Comparison of ENCODE assay signal across 15 cellular contexts in the genomic region with DNA sequence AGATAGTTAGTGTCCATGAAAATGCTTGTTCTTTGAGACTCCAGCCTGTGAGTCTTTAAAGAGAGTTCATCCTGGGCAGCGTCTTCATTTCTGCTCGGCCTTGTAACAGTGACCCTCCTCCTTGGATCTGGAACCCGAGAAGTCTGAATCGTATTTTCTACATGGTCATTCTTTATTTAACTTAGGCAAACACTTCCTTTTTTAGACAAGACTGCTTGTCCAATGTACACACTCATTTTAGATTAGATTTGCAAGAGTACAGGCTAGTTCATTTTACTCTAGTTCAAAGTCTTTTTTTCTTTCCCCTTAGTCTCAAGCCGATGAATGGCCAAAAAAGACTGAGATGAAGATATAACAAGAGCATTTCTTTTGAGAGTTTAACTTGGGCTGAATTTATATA.
DNase-seq lines count a peak whose midpoint lies in the region; ATAC-seq and TF ChIP-seq lines count a peak whose summit lies in the region.
"Had no signal": no experiment of that assay in that cellular context is flagged by ENCODE, and none has a peak within 500 bp of the region (broad histone marks: within the 10 kb centered on the region; RNA-seq: fewer than 3 reads in every experiment).

No MANE protein-coding gene starts in this region.

- H3K4me1 Mint-ChIP-seq in CD8-positive, alpha-beta T cell (ENCODE audit: low read depth) = peaks cover 28% of the 10 kb centered on the region
- H3K4me1 Mint-ChIP-seq in neural progenitor cell = peaks cover 3% of the 10 kb centered on the region
- peaks cover 18% of the 10 kb centered on the region for H3K4me1 Mint-ChIP-seq in stimulated activated naive CD8-positive, alpha-beta T cell treated with anti-CD3 and anti-CD28 coated beads, Interleukin-15, amount 100 ng/mL, for 72 hours
- H3K4me1 Mint-ChIP-seq: CD4-positive, CD25-positive, alpha-beta regulatory T cell had no signal

- H3K4me2 ChIP-seq in Karpas-422 (ENCODE audit: low read depth, low read length, poor library complexity, severe bottlenecking) (peak overlapping the region; percentile 45), neural progenitor cell (no peak overlapping the region)

- 19 to 33% methylated on average over 5 of the region's 5 CpGs for whole genome bisulfite sequencing in body of pancreas, 2 donors

- H3F3A ChIP-seq in neural progenitor cell (ENCODE audit: low read depth) = no peaks in the 10 kb centered on the region

- H2AFZ ChIP-seq in Karpas-422 (ENCODE audit: low read length) (no peak overlapping the region), neural progenitor cell (replicated peaks) (no peak overlapping the region)

- no peaks in the 10 kb centered on the region for H3K36me3 Mint-ChIP-seq in CD8-positive, alpha-beta T cell
- H3K36me3 Mint-ChIP-seq in neural progenitor cell = no peaks in the 10 kb centered on the region
- H3K36me3 Mint-ChIP-seq: CD4-positive, CD25-positive, alpha-beta regulatory T cell; WTC11 had no signal

- H3K79me2 ChIP-seq in Karpas-422 (ENCODE audit: low read length) = no peaks in the 10 kb centered on the region
- H3K79me2 ChIP-seq in neural progenitor cell (ENCODE audit: low read depth) = no peaks in the 10 kb centered on the region

- no peak overlapping the region for H3K4me3 Mint-ChIP-seq in CD8-positive, alpha-beta T cell
- no peak overlapping the region for H3K4me3 Mint-ChIP-seq in neural progenitor cell
- no peak overlapping the region for H3K4me3 Mint-ChIP-seq in stimulated activated naive CD8-positive, alpha-beta T cell treated with anti-CD3 and anti-CD28 coated beads, Interleukin-15, amount 100 ng/mL, for 72 hours
- H3K4me3 Mint-ChIP-seq: CD4-positive, CD25-positive, alpha-beta regulatory T cell; WTC11 had no signal

- H4K20me1 ChIP-seq in Karpas-422 (ENCODE audit: insufficient read depth, low read depth, low read length) = no peaks in the 10 kb centered on the region
- H4K20me1 ChIP-seq in neural progenitor cell (ENCODE audit: low read depth) = no peaks in the 10 kb centered on the region

- CTCF ChIA-PET in CD8-positive, alpha-beta T cell (lab: Charles Lee) = no interaction called here

- H3K27me3 ChIP-seq in Karpas-422 (ENCODE audit: low read length) = no peaks in the 10 kb centered on the region
- no peaks in the 10 kb centered on the region for H3K27me3 ChIP-seq in body of pancreas
- no peaks in the 10 kb centered on the region for H3K27me3 ChIP-seq in CD8-positive, alpha-beta T cell (ENCODE audit: insufficient read depth, low read length)
- no peaks in the 10 kb centered on the region for H3K27me3 ChIP-seq in neural progenitor cell
- H3K27me3 ChIP-seq: gastroesophageal sphincter had no signal

- H3K27ac Mint-ChIP-seq in CD8-positive, alpha-beta T cell = no peak overlapping the region
- no peak overlapping the region for H3K27ac Mint-ChIP-seq in neural progenitor cell
- H3K27ac Mint-ChIP-seq in stimulated activated naive CD8-positive, alpha-beta T cell treated with anti-CD3 and anti-CD28 coated beads, Interleukin-15, amount 100 ng/mL, for 72 hours = no peak overlapping the region
- H3K27ac Mint-ChIP-seq: CD4-positive, CD25-positive, alpha-beta regulatory T cell; WTC11 had no signal

- H3K4me1 ChIP-seq in Karpas-422 (ENCODE audit: low read length) = peaks cover 42% of the 10 kb centered on the region
- peaks cover 51% of the 10 kb centered on the region for H3K4me1 ChIP-seq in body of pancreas
- H3K4me1 ChIP-seq in mucosa of descending colon (ENCODE audit: low read depth) = peaks cover 24% of the 10 kb centered on the region
- no peaks in the 10 kb centered on the region for H3K4me1 ChIP-seq in CD8-positive, alpha-beta T cell (ENCODE audit: insufficient read depth, low read length)
- no peaks in the 10 kb centered on the region for H3K4me1 ChIP-seq in neural progenitor cell

- H3K36me3 ChIP-seq in Karpas-422 (ENCODE audit: insufficient read depth, low read length) (no peaks in the 10 kb centered on the region), body of pancreas (replicated peaks in 1 of 2; ENCODE audit: insufficient read depth in 1 of 2, low read depth in 2 of 2) (no peaks in the 10 kb centered on the region), mucosa of descending colon (ENCODE audit: low read depth) (no peaks in the 10 kb centered on the region), neural progenitor cell (no peaks in the 10 kb centered on the region)
- no peaks in the 10 kb centered on the region for H3K36me3 ChIP-seq in CD8-positive, alpha-beta T cell (ENCODE audit: insufficient read depth, low read length)
- H3K36me3 ChIP-seq: gastroesophageal sphincter, tibial artery had no signal

- H3K27me3 Mint-ChIP-seq in CD8-positive, alpha-beta T cell (ENCODE audit: low read depth) = no peaks in the 10 kb centered on the region
- peaks cover 3% of the 10 kb centered on the region for H3K27me3 Mint-ChIP-seq in neural progenitor cell (ENCODE audit: insufficient read depth, low read depth)
- peaks cover 32% of the 10 kb centered on the region for H3K27me3 Mint-ChIP-seq in stimulated activated naive CD8-positive, alpha-beta T cell treated with anti-CD3 and anti-CD28 coated beads, Interleukin-15, amount 100 ng/mL, for 72 hours

- POLR2A ChIA-PET in CD8-positive, alpha-beta T cell (lab: Charles Lee) = no interaction called here

- no peaks in the 10 kb centered on the region for H3K9me2 ChIP-seq in Karpas-422 (replicated peaks; ENCODE audit: insufficient read depth, low read length)

- no peaks in the 10 kb centered on the region for H3K9me3 Mint-ChIP-seq in CD8-positive, alpha-beta T cell
- H3K9me3 Mint-ChIP-seq in neural progenitor cell = peaks cover 5% of the 10 kb centered on the region
- peaks cover 14 to 18% of the 10 kb centered on the region in 2 donors for H3K9me3 Mint-ChIP-seq in stimulated activated naive CD8-positive, alpha-beta T cell treated with anti-CD3 and anti-CD28 coated beads, Interleukin-15, amount 100 ng/mL, for 72 hours

- ATAC-seq in body of pancreas = peak; percentile 79
- ATAC-seq in mucosa of descending colon = peak; percentile 61
- ATAC-seq in CD8-positive, alpha-beta T cell = no peak
- no peak for ATAC-seq in GM18498 (IDR thresholded peaks at IDR 0.05; ENCODE audit: unreplicated experiment)
- no peak for ATAC-seq in stimulated activated naive CD8-positive, alpha-beta T cell treated with anti-CD3 and anti-CD28 coated beads, Interleukin-15, amount 100 ng/mL, for 72 hours
- ATAC-seq: WTC11 had no signal

- H3K9me3 ChIP-seq in Karpas-422 (ENCODE audit: low read length) = no peaks in the 10 kb centered on the region
- H3K9me3 ChIP-seq in body of pancreas = no peaks in the 10 kb centered on the region
- H3K9me3 ChIP-seq in mucosa of descending colon = no peaks in the 10 kb centered on the region
- no peaks in the 10 kb centered on the region for H3K9me3 ChIP-seq in CD8-positive, alpha-beta T cell (ENCODE audit: low read length)
- no peaks in the 10 kb centered on the region for H3K9me3 ChIP-seq in neural progenitor cell (ENCODE audit: low read depth)
- H3K9me3 ChIP-seq: gastroesophageal sphincter, tibial artery had no signal

- TF ChIP-seq CTCF in body of pancreas (IDR thresholded peaks at IDR 0.05) = no peak
- TF ChIP-seq CTCF in mucosa of descending colon (IDR thresholded peaks at IDR 0.05) = no peak
- TF ChIP-seq CTCF in CD8-positive, alpha-beta T cell (IDR thresholded peaks at IDR 0.05) = no peak
- no peak for TF ChIP-seq CTCF in neural progenitor cell (IDR thresholded peaks at IDR 0.05)

- H3K27ac ChIP-seq in Karpas-422 (ENCODE audit: low read length) (peak overlapping the region; percentile 66), body of pancreas (peak overlapping the region; percentile 60 to 69 (median 62)), neural progenitor cell (no peak overlapping the region)
- no peak overlapping the region for H3K27ac ChIP-seq in CD8-positive, alpha-beta T cell (ENCODE audit: low read depth, low read length)
- H3K27ac ChIP-seq: gastroesophageal sphincter, tibial artery had no signal

- DNase-seq in DMS 273 treated with DMSO at 0.1 percent for 48 hours (lab: John Stamatoyannopoulos, UW) = peak; percentile 82
- peak; percentile 63 for DNase-seq in Karpas-422
- DNase-seq in body of pancreas = no peak
- DNase-seq in mucosa of descending colon = peak in 1 of 3 donors; percentile 38
- DNase-seq in CD8-positive, alpha-beta T cell = no peak
- DNase-seq in neural progenitor cell (ENCODE audit: low spot score) = no peak
- no peak for DNase-seq in stimulated activated naive CD8-positive, alpha-beta T cell treated with anti-CD3 and anti-CD28 coated beads, Interleukin-15, amount 100 ng/mL, for 72 hours
- DNase-seq: CD4-positive, CD25-positive, alpha-beta regulatory T cell; EL; mesenchymal stem cell; stimulated activated CD4-positive, alpha-beta T cell treated with anti-CD3 and anti-CD28 coated beads, Interleukin-4, amount 100 ng/mL, for 4 hours; tibial artery had no signal

- intact Hi-C loops in body of pancreas (cut with DNase I) (no loop called here), mucosa of descending colon (cut with DNase I, micrococcal nuclease) (no loop called here)
- intact Hi-C loops in CD8-positive, alpha-beta T cell (cut with DNase I, micrococcal nuclease) = no loop called here

- TF ChIP-seq POLR2A in body of pancreas (IDR thresholded peaks at IDR 0.05) = no peak

- H3K9ac ChIP-seq in Karpas-422 (ENCODE audit: low read length) = peak overlapping the region; percentile 29
- H3K9ac ChIP-seq in neural progenitor cell = no peak overlapping the region

- H3K4me3 ChIP-seq in Karpas-422 (ENCODE audit: low read length) (0 out of 2 replicates have a peak overlapping the region, but pooled peaks have one; percentile 1), body of pancreas (no peak overlapping the region), mucosa of descending colon (no peak overlapping the region), neural progenitor cell (no peak overlapping the region)
- no peak overlapping the region for H3K4me3 ChIP-seq in CD8-positive, alpha-beta T cell (ENCODE audit: low read depth, low read length)
- H3K4me3 ChIP-seq: gastroesophageal sphincter, tibial artery had no signal

Comparison
In these comparisons a context has a peak if more than half of its experiments do, and no peak if none do; other contexts are left out.
1. DNase-seq: peak in DMS 273 treated with DMSO at 0.1 percent for 48 hours (single experiment) and Karpas-422 (single experiment); none in body of pancreas (0 of 4), CD8-positive, alpha-beta T cell (0 of 7), neural progenitor cell (single experiment) and stimulated activated naive CD8-positive, alpha-beta T cell treated with anti-CD3 and anti-CD28 coated beads, Interleukin-15, amount 100 ng/mL, for 72 hours (0 of 2).
2. H3K27ac ChIP-seq: peak in Karpas-422 (single experiment) and body of pancreas (4 of 4); none in CD8-positive, alpha-beta T cell (single experiment) and neural progenitor cell (single experiment).
3. ATAC-seq: peak in body of pancreas (single experiment) and mucosa of descending colon (single experiment); none in CD8-positive, alpha-beta T cell (single experiment), GM18498 (single experiment) and stimulated activated naive CD8-positive, alpha-beta T cell treated with anti-CD3 and anti-CD28 coated beads, Interleukin-15, amount 100 ng/mL, for 72 hours (single experiment).